19 cellular contexts compared by ENCODE assay signal in the genomic region with DNA sequence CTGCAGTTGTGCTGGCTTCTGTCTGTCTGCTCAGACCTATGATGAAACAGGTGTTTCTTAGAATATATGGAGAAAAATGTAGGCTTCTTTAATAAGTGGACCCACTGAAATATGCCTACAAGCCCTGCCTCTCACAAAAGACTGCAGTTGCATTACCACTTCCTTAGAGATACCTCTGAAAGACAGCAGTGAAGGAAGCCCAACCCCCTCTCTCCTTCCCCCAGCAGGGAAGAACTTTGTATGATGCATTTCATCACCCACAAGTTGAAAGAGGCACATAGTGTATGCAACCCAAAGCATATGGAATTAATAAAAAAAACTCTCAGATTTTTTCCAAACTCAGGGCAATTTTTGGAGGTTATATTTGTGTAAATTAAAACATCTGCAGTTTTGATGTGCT.
"Had no signal": no experiment of that assay in that cellular context is flagged by ENCODE, and none has a peak within 500 bp of the region (broad histone marks: within the 10 kb centered on the region; RNA-seq: fewer than 3 reads in every experiment).

No MANE protein-coding gene starts in this region.

- ATAC-seq: activated T-cell treated with anti-CD3 and anti-CD28 coated beads, Interleukin-2, amount 50 U/mL, for 72 hours; foreskin keratinocyte; mucosa of descending colon; naive thymus-derived CD8-positive, alpha-beta T cell had no signal

- H3K27me3 ChIP-seq: esophagus squamous epithelium, foreskin keratinocyte had no signal

- H3K27ac ChIP-seq: esophagus squamous epithelium, foreskin keratinocyte had no signal

- H3K36me3 ChIP-seq: esophagus squamous epithelium had no signal

- FAIRE-seq: bronchial epithelial cell, islet of Langerhans had no signal

- DNase-seq: activated CD4-positive, alpha-beta memory T cell treated with anti-CD3 and anti-CD28 coated beads, Interleukin-2, amount 10 ng/mL, durations not matched to agents 7 days and 5 days; activated CD4-positive, alpha-beta T cell treated with anti-CD3 and anti-CD28 coated beads for 1 hour; activated CD8-positive, alpha-beta memory T cell treated with anti-CD3 and anti-CD28 coated beads, Interleukin-2, amount 50 U/mL, for 4 hours; activated naive CD4-positive, alpha-beta T cell; activated T-cell treated with anti-CD3 and anti-CD28 coated beads, Interleukin-2, amount 50 U/mL, for 72 hours; aorta; esophagus squamous epithelium; foreskin keratinocyte; head of caudate nucleus; mammary epithelial cell; mucosa of descending colon; naive thymus-derived CD8-positive, alpha-beta T cell; nucleus accumbens; stimulated activated CD4-positive, alpha-beta T cell treated with anti-CD3 and anti-CD28 coated beads, Interleukin-12 subunit alpha, Interleukin-12 subunit beta, amount 100 ng/mL, for 4 hours; stimulated activated naive CD4-positive, alpha-beta T cell; substantia nigra; trophoblast cell had no signal

- H3K4me3 ChIP-seq: esophagus squamous epithelium, mucosa of descending colon had no signal

- H3K4me1 ChIP-seq: esophagus squamous epithelium, foreskin keratinocyte had no signal
